In genomic region chr16:11901091-11901490, GRCh38 we compare ENCODE assay signal across 15 cellular contexts. TPM values are rescaled to one million over a fixed set of nuclear protein-coding genes. Genes with fewer than 3 reads are reported as not detected.
DNase-seq lines count a peak whose midpoint lies in the region; ATAC-seq and TF ChIP-seq lines count a peak whose summit lies in the region.
"Had no signal": no experiment of that assay in that cellular context is flagged by ENCODE, and none has a peak within 500 bp of the region (broad histone marks: within the 10 kb centered on the region; RNA-seq: fewer than 3 reads in every experiment).

No MANE protein-coding gene starts in this region.

- DNase-seq in AG20443 (ENCODE audit: low spot score) (peak; percentile 29), EH (ENCODE audit: low read depth) (peak; percentile 38), kidney tubule cell (ENCODE audit: low spot score) (peak; percentile 28), WERI-Rb-1 (no peak), NCI-H146 (lab: John Stamatoyannopoulos, UW) (no peak)
- DNase-seq: amniotic stem cell; CD8-positive, alpha-beta T cell; mesendoderm; MM.1S; NCI-H2081 treated with DMSO at 0.1 percent for 48 hours; NCI-H524 treated with DMSO at 0.1 percent for 48 hours had no signal

- peak overlapping the region; percentile 59 for H3K27ac Mint-ChIP-seq in activated T-helper 17 cell treated with anti-CD3 and anti-CD28 coated beads, Interleukin-2, amount 50 U/mL, for 72 hours

- H3K27me3 Mint-ChIP-seq in activated T-helper 17 cell treated with anti-CD3 and anti-CD28 coated beads, Interleukin-2, amount 50 U/mL, for 72 hours = no peaks in the 10 kb centered on the region

- H3K9me3 ChIP-seq in WERI-Rb-1 (ENCODE audit: severe bottlenecking) = no peaks in the 10 kb centered on the region
- H3K9me3 ChIP-seq: thoracic aorta had no signal

- no peak for TF ChIP-seq CTCF in WERI-Rb-1 (IDR thresholded peaks at IDR 0.05; ENCODE audit: low read depth, low read length)

- peak; percentile 75 for ATAC-seq in activated T-helper 17 cell treated with anti-CD3 and anti-CD28 coated beads, Interleukin-2, amount 50 U/mL, for 72 hours (replicated peaks)
- no peak for ATAC-seq in HG03571 (IDR thresholded peaks at IDR 0.05; ENCODE audit: unreplicated experiment)
- ATAC-seq: CD8-positive, alpha-beta T cell had no signal

- no peaks in the 10 kb centered on the region for H3K9me3 Mint-ChIP-seq in activated T-helper 17 cell treated with anti-CD3 and anti-CD28 coated beads, Interleukin-2, amount 50 U/mL, for 72 hours
- H3K9me3 Mint-ChIP-seq: CD8-positive, alpha-beta T cell had no signal

- H3K36me3 ChIP-seq in WERI-Rb-1 = peaks cover 44% of the 10 kb centered on the region
- H3K36me3 ChIP-seq: thoracic aorta had no signal

- H3K27me3 ChIP-seq in WERI-Rb-1 (ENCODE audit: insufficient read depth, low read depth, severe bottlenecking) = no peaks in the 10 kb centered on the region

- no peak overlapping the region for H3K4me3 ChIP-seq in WERI-Rb-1 (ENCODE audit: low read depth, low read length)
- H3K4me3 ChIP-seq: thoracic aorta had no signal

- H3K4me3 Mint-ChIP-seq in activated T-helper 17 cell treated with anti-CD3 and anti-CD28 coated beads, Interleukin-2, amount 50 U/mL, for 72 hours = peak overlapping the region; percentile 46
- H3K4me3 Mint-ChIP-seq: CD8-positive, alpha-beta T cell had no signal

- peaks cover 74% of the 10 kb centered on the region for H3K36me3 Mint-ChIP-seq in activated T-helper 17 cell treated with anti-CD3 and anti-CD28 coated beads, Interleukin-2, amount 50 U/mL, for 72 hours (ENCODE audit: low read depth)

- H3K4me1 Mint-ChIP-seq in activated T-helper 17 cell treated with anti-CD3 and anti-CD28 coated beads, Interleukin-2, amount 50 U/mL, for 72 hours = peaks cover 43% of the 10 kb centered on the region

- H3K27ac ChIP-seq in WERI-Rb-1 = no peak overlapping the region
- H3K27ac ChIP-seq: epithelial cell of prostate, thoracic aorta had no signal

RNA-seq across cellular contexts. Expression of gene GSPT1, which starts 14.7 kb away (rescaled TPM):
- 100 to 1,000 TPM; 115 to 209 TPM for total RNA-seq in activated T-helper 17 cell treated with anti-CD3 and anti-CD28 coated beads, Interleukin-2, amount 50 U/mL, for 72 hours

RNA-seq across cellular contexts. Expression of gene NPIPB2, which starts 40.8 kb away (rescaled TPM):
- 10 to 100 TPM; 14.3 to 21.8 TPM for total RNA-seq in activated T-helper 17 cell treated with anti-CD3 and anti-CD28 coated beads, Interleukin-2, amount 50 U/mL, for 72 hours

RNA-seq across cellular contexts. Expression of gene RSL1D1, which starts 49.7 kb away (rescaled TPM):
- 100 to 1,000 TPM; 275 to 288 TPM for total RNA-seq in activated T-helper 17 cell treated with anti-CD3 and anti-CD28 coated beads, Interleukin-2, amount 50 U/mL, for 72 hours

Comparison
In these comparisons a context has a peak if more than half of its experiments do, and no peak if none do; other contexts are left out.
1. DNase-seq: peak in AG20443 (single experiment), EH (single experiment) and kidney tubule cell (single experiment); none in WERI-Rb-1 (single experiment) and NCI-H146 (single experiment).